In the genomic region with DNA sequence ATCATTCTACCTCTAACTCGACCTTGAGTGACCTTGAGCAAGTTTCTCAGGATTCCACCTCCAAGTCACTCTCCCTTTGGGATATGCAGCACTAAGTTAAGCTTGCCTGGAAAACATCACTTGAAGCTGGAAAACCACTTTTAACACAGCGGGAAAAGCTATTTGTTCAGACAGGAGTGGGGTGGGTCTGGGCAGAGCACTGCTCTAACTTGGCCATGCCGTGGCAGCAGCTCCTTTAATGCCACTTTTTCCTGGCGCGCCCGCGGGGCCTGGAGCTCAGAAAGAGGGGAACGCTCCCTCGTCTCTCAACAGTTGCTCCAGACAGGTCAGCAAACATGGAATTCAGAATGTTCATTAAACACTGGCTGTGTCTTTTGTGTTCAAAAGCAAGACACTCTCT, we compare ENCODE assay signal across 16 cellular contexts. TPM values are rescaled to one million over a fixed set of nuclear protein-coding genes. Genes with fewer than 3 reads are reported as not detected.
DNase-seq lines count a peak whose midpoint lies in the region; ATAC-seq and TF ChIP-seq lines count a peak whose summit lies in the region.
"Had no signal": no experiment of that assay in that cellular context is flagged by ENCODE, and none has a peak within 500 bp of the region (broad histone marks: within the 10 kb centered on the region; RNA-seq: fewer than 3 reads in every experiment).

No MANE protein-coding gene starts in this region.

- H3K9me3 Mint-ChIP-seq in Caco-2 (ENCODE audit: unreplicated experiment): no peaks in the 10 kb centered on the region
- no peaks in the 10 kb centered on the region for H3K9me3 Mint-ChIP-seq in MCF 10A (ENCODE audit: unreplicated experiment)
- H3K9me3 Mint-ChIP-seq: activated CD8-positive, alpha-beta T cell treated with anti-CD3 and anti-CD28 coated beads for 36 hours; activated T-helper 2 cell treated with anti-CD3 and anti-CD28 coated beads, Interferon-gamma antibody, Interleukin-2, Interleukin-4, amounts not matched to agents 10 μg/mL and 5 μg/mL and 100 μg/mL, durations not matched to agents 14 hours and 24 hours and 36 hours had no signal

- POLR2A ChIA-PET in Caco-2 (lab: Charles Lee): no interaction called here
- POLR2A ChIA-PET in MCF 10A (lab: Yijun Ruan, JAX): interaction anchor here (0.7 to 16.1 kb wide), 12 partner anchors 10 to 177 kb away, joined by 4 to 122 read pairs (median 5); a partner anchor contains a TSS
- POLR2A ChIA-PET in GM10248 (lab: Yijun Ruan, JAX): no interaction called here

- peaks cover 20% of the 10 kb centered on the region for H3K36me3 Mint-ChIP-seq in Caco-2 (ENCODE audit: insufficient read depth, unreplicated experiment)
- H3K36me3 Mint-ChIP-seq in MCF 10A (ENCODE audit: insufficient read depth, unreplicated experiment): peaks cover 68% of the 10 kb centered on the region

- H3K4me3 ChIP-seq in Caco-2 (ENCODE audit: low read depth, low read length): no peak overlapping the region
- H3K4me3 ChIP-seq in skin epidermis: no peak overlapping the region
- H3K4me3 ChIP-seq: K562, SK-N-MC had no signal

- CTCF ChIA-PET in Caco-2 (lab: Charles Lee): interaction anchor here (1.1 kb wide), 1 partner anchor 201 kb away, joined by 3 read pairs; no protein-coding TSS in a partner anchor
- CTCF ChIA-PET in MCF 10A (lab: Yijun Ruan, JAX): interaction anchor here (0.6 to 2.1 kb wide), 7 partner anchors 9 to 283 kb away, joined by 3 to 8 read pairs (median 6); no protein-coding TSS in a partner anchor
- CTCF ChIA-PET in GM10248 (lab: Yijun Ruan, JAX): interaction anchor here (1.6 kb wide), 1 partner anchor 10 kb away, joined by 5 read pairs; no protein-coding TSS in a partner anchor

- H3K9me3 ChIP-seq in Caco-2: no peaks in the 10 kb centered on the region

- TF ChIP-seq CTCF in Caco-2 (IDR thresholded peaks at IDR 0.05; ENCODE audit: insufficient read depth in 1 of 2, low read depth in 1 of 2, low read length in 1 of 2, severe bottlenecking in 1 of 2, unreplicated experiment in 1 of 2) (no peak), MCF 10A (IDR thresholded peaks at IDR 0.05; ENCODE audit: unreplicated experiment) (no peak), GM10248 (IDR thresholded peaks at IDR 0.05; ENCODE audit: control extremely low read depth, extremely low read depth, low read depth, missing control alignments) (no peak)

- H3K27me3 ChIP-seq in Caco-2 (replicated peaks; ENCODE audit: control insufficient read depth, insufficient read depth, low read length): no peaks in the 10 kb centered on the region

- ATAC-seq in GM18861 (IDR thresholded peaks at IDR 0.05; ENCODE audit: unreplicated experiment): no peak
- ATAC-seq in GM21529 (IDR thresholded peaks at IDR 0.05; ENCODE audit: unreplicated experiment): no peak
- ATAC-seq: activated CD8-positive, alpha-beta T cell treated with anti-CD3 and anti-CD28 coated beads for 36 hours; K562 had no signal

- DNase-seq in Caco-2 (no peak), MCF 10A (ENCODE audit: unreplicated experiment) (no peak), medulla oblongata (ENCODE audit: extremely low spot score) (peak; percentile 27), GM10248 (ENCODE audit: extremely low spot score) (no peak), D341Med (ENCODE audit: low spot score) (no peak)
- DNase-seq: activated CD8-positive, alpha-beta T cell treated with anti-CD3 and anti-CD28 coated beads for 36 hours; GOT3; NCI-H1417; NCI-H345; stimulated activated CD4-positive, alpha-beta T cell treated with anti-CD3 and anti-CD28 coated beads, Interleukin-2, amount 100 ng/mL, for 48 hours had no signal

- H3K4me1 Mint-ChIP-seq in Caco-2 (ENCODE audit: low read depth, unreplicated experiment) (peaks cover 20% of the 10 kb centered on the region), MCF 10A (ENCODE audit: insufficient read depth, unreplicated experiment) (peaks cover 77% of the 10 kb centered on the region)

- H3K4me3 Mint-ChIP-seq in Caco-2 (ENCODE audit: unreplicated experiment) (no peak overlapping the region), MCF 10A (ENCODE audit: unreplicated experiment) (peak overlapping the region; percentile 58)
- H3K4me3 Mint-ChIP-seq: activated CD8-positive, alpha-beta T cell treated with anti-CD3 and anti-CD28 coated beads for 36 hours had no signal

- intact Hi-C loops in Caco-2 (cut with micrococcal nuclease; ENCODE audit: unreplicated experiment) (no loop called here), MCF 10A (cut with micrococcal nuclease) (no loop called here)

- no TSS peak for BruUV-seq in Caco-2 (replicated peaks; lab: Mats Ljungman, UMichigan)
- BruUV-seq in MCF 10A (replicated peaks; lab: Mats Ljungman, UMichigan): no TSS peak

- no peaks in the 10 kb centered on the region; the same call in 1 of the 2 replicates for H3K36me3 ChIP-seq in Caco-2 (ENCODE audit: control insufficient read depth, insufficient read depth, low read length)

- H3K27me3 Mint-ChIP-seq in Caco-2 (ENCODE audit: insufficient read depth, unreplicated experiment) (no peaks in the 10 kb centered on the region), MCF 10A (ENCODE audit: insufficient read depth, unreplicated experiment) (no peaks in the 10 kb centered on the region)

- H3K27ac Mint-ChIP-seq in Caco-2 (ENCODE audit: unreplicated experiment) (peak overlapping the region; percentile 38), MCF 10A (ENCODE audit: low read depth, unreplicated experiment) (peak overlapping the region; percentile 95)
- H3K27ac Mint-ChIP-seq: activated CD8-positive, alpha-beta T cell treated with anti-CD3 and anti-CD28 coated beads for 36 hours; activated T-helper 2 cell treated with anti-CD3 and anti-CD28 coated beads, Interferon-gamma antibody, Interleukin-2, Interleukin-4, amounts not matched to agents 10 μg/mL and 5 μg/mL and 100 μg/mL, durations not matched to agents 14 hours and 24 hours and 36 hours had no signal

- peak overlapping the region in 19 of 21 experiments; percentile 68 to 89 (median 84) for H3K27ac ChIP-seq in skin epidermis
- H3K27ac ChIP-seq: SK-N-MC had no signal

- H3K4me1 ChIP-seq in Caco-2: peaks cover 5% of the 10 kb centered on the region; the same call in 1 of the 2 replicates

RNA-seq across cellular contexts. Expression of a gene that starts 35.4 kb away (rescaled TPM):
- total RNA-seq in Caco-2 (2022) (55.1 and 60.1 TPM in 2 replicates), MCF 10A (2022) (371 and 448 TPM in 2 replicates)
- total RNA-seq: activated CD8-positive, alpha-beta T cell treated with anti-CD3 and anti-CD28 coated beads for 36 hours; activated T-helper 2 cell treated with anti-CD3 and anti-CD28 coated beads, Interferon-gamma antibody, Interleukin-2, Interleukin-4, amounts not matched to agents 10 μg/mL and 5 μg/mL and 100 μg/mL, durations not matched to agents 14 hours and 24 hours and 36 hours had no signal
